8 cellular contexts compared by ENCODE assay signal in genomic region chr10:58177362-58177947, GRCh38.
DNase-seq lines count a peak whose midpoint lies in the region; ATAC-seq, FAIRE-seq and TF ChIP-seq lines count a peak whose summit lies in the region.

No MANE protein-coding gene starts in this region.

- no peak overlapping the region for H2BK5ac ChIP-seq in H1 (ENCODE audit: low read depth, low read length)

- H2AFZ ChIP-seq in H1 (ENCODE audit: low read length) = no peak overlapping the region

- no peaks in the 10 kb centered on the region for H3K9me3 ChIP-seq in BE2C
- H3K9me3 ChIP-seq in H1 (ENCODE audit: insufficient read depth in 2 of 2, low read depth in 1 of 2, low read length in 1 of 2) = no peaks in the 10 kb centered on the region
- H3K9me3 ChIP-seq in pancreas = no peaks in the 10 kb centered on the region

- H4K20me1 ChIP-seq in H1 (replicated peaks in 1 of 2; ENCODE audit: control insufficient read depth in 1 of 2, insufficient read depth in 2 of 2, low read length in 2 of 2) = no peaks in the 10 kb centered on the region

- peak; percentile 57 for FAIRE-seq in H1 (lab: Jason Lieb, UNC)
- peak; percentile 97 for FAIRE-seq in pancreas (lab: Jason Lieb, UNC)

- no peak overlapping the region for H2AK5ac ChIP-seq in H1 (ENCODE audit: low read depth, low read length)

- peaks cover 11% of the 10 kb centered on the region for H3K4me1 ChIP-seq in BE2C
- no peaks in the 10 kb centered on the region for H3K4me1 ChIP-seq in H1 (replicated peaks in 1 of 4; ENCODE audit: control insufficient read depth in 3 of 4, insufficient read depth in 4 of 4, low read length in 3 of 4)
- H3K4me1 ChIP-seq in pancreas = no peaks in the 10 kb centered on the region

- no peak for TF ChIP-seq EP300 in H1 (IDR thresholded peaks at IDR 0.05; ENCODE audit: borderline replicate concordance in 1 of 2, low read depth in 2 of 2, low read length in 2 of 2)

- H3K4me3 ChIP-seq in BE2C (ENCODE audit: low read depth, low read length) (no peak overlapping the region), H1 (ENCODE audit: extremely low read depth in 1 of 4, insufficient read depth in 2 of 4, low read depth in 3 of 4, low read length in 4 of 4) (no peak overlapping the region), pancreas (no peak overlapping the region)

- H3K79me2 ChIP-seq in H1 (ENCODE audit: control insufficient read depth in 1 of 2, insufficient read depth in 2 of 2, low read length in 2 of 2) = no peaks in the 10 kb centered on the region

- TF ChIP-seq RAD21 in H1 (IDR thresholded peaks at IDR 0.05 in 1 of 2, conservative IDR thresholded peaks at IDR 0.05 in 1 of 2; ENCODE audit: low read depth in 2 of 2, low read length in 2 of 2) = peak; percentile 55 to 69

- no peak overlapping the region for H3K18ac ChIP-seq in H1 (ENCODE audit: extremely low read depth, low read length)

- H4K8ac ChIP-seq in H1 (ENCODE audit: extremely low read depth, insufficient read depth, low read length) = no peak overlapping the region

- H2BK120ac ChIP-seq in H1 (replicated peaks; ENCODE audit: low read depth, low read length) = no peak overlapping the region

- DNase-seq in BE2C (no peak), NCI-H774 (lab: John Stamatoyannopoulos, UW) (peak; percentile 14), H1 (ENCODE audit: low read depth in 1 of 2, low spot score in 2 of 2) (no peak), pancreas (no peak)
- DNase-seq in stimulated activated CD4-positive, alpha-beta T cell treated with anti-CD3 and anti-CD28 coated beads, Interleukin-2, amount 100 ng/mL, for 24 hours = no peak

- peak; percentile 76 for ATAC-seq in GM19395 (IDR thresholded peaks at IDR 0.05; ENCODE audit: unreplicated experiment)
- ATAC-seq in pancreas = peak in 3 of 4 donors; percentile 76 to 86 (median 81)
- ATAC-seq in HG03442 (IDR thresholded peaks at IDR 0.05; ENCODE audit: unreplicated experiment) = no peak
- ATAC-seq in HG02610 (IDR thresholded peaks at IDR 0.05; ENCODE audit: unreplicated experiment) = no peak

- no peak for TF ChIP-seq POLR2A in H1 (IDR thresholded peaks at IDR 0.05; ENCODE audit: control extremely low read depth in 1 of 2, low read depth in 2 of 2, low read length in 2 of 2)

- H3K4ac ChIP-seq in H1 (replicated peaks; ENCODE audit: insufficient read length, low read depth, low read length) = no peak overlapping the region

- H2BK12ac ChIP-seq in H1 (ENCODE audit: low read depth, low read length) = no peak overlapping the region

- H3K27me3 ChIP-seq in BE2C (no peaks in the 10 kb centered on the region), H1 (replicated peaks in 1 of 4; ENCODE audit: control insufficient read depth in 3 of 4, extremely low read depth in 1 of 4, insufficient read depth in 3 of 4, low read length in 3 of 4) (no peaks in the 10 kb centered on the region), pancreas (no peaks in the 10 kb centered on the region)

- H3K14ac ChIP-seq in H1 (ENCODE audit: insufficient read length) = no peak overlapping the region

- no peak overlapping the region for H3K27ac ChIP-seq in H1 (ENCODE audit: low read depth, low read length)
- no peak overlapping the region for H3K27ac ChIP-seq in pancreas

- no peak overlapping the region for H2BK20ac ChIP-seq in H1 (ENCODE audit: low read length)

- POLR2A ChIA-PET in H1 (lab: Charles Lee; ENCODE audit: partially characterized antibody) = interaction anchor here (0.6 kb wide), 1 partner anchor 48 kb away, joined by 3 read pairs; no protein-coding TSS in a partner anchor

- no peaks in the 10 kb centered on the region for H3K79me1 ChIP-seq in H1 (ENCODE audit: low read depth, low read length)

- 37% methylated on average over 3 of the region's 3 CpGs; no CpG with 5 or more reads in 1 of the 2 experiments for WGBS in H1 (ENCODE audit: extremely low coverage in 1 of 2, insufficient coverage in 1 of 2, insufficient read length in 1 of 2, insufficient replicate concordance in 2 of 2, low coverage in 1 of 2, low lambda C conversion rate in 2 of 2, missing lambda C conversion rate in 1 of 2), 2 experiments
- WGBS in pancreas, 2 donors = 9 to 17% methylated on average over 3 of the region's 3 CpGs

- H3K23ac ChIP-seq in H1 (ENCODE audit: insufficient read length) = no peak overlapping the region

- no peak overlapping the region for H2BK15ac ChIP-seq in H1 (ENCODE audit: low read length)

- no peaks in the 10 kb centered on the region for H3K23me2 ChIP-seq in H1 (ENCODE audit: low read depth, low read length)

- intact Hi-C loops in pancreas (cut with DNase I) = loop anchor here (5.0 to 10.0 kb wide), 2 partner anchors 107 to 115 kb away; no protein-coding TSS in a partner anchor

- no peak overlapping the region for H4K91ac ChIP-seq in H1 (replicated peaks; ENCODE audit: insufficient read length, low read length)

- CTCF ChIA-PET in H1 (lab: Charles Lee; ENCODE audit: partially characterized antibody) = interaction anchor here (0.6 to 6.9 kb wide), 29 partner anchors 12 to 599 kb away, joined by 3 to 105 read pairs (median 3); partner anchors contain the start of genes CISD1, IPMK and UBE2D1

- no peak overlapping the region for H3K9ac ChIP-seq in H1 (replicated peaks in 1 of 4; ENCODE audit: extremely low read depth in 1 of 4, low read depth in 3 of 4, low read length in 3 of 4)

- TF ChIP-seq CTCF in BE2C (IDR thresholded peaks at IDR 0.05; ENCODE audit: low read depth, low read length) (peak; percentile 53), H1 (IDR thresholded peaks at IDR 0.05; ENCODE audit: control extremely low read depth in 1 of 3, insufficient read depth in 1 of 3, low read depth in 1 of 3, low read length in 3 of 3) (peak in 2 of 3 experiments; percentile 16 to 38; a peak in 2 of 4 replicates), pancreas (IDR thresholded peaks at IDR 0.05) (peak; percentile 33 to 46 (median 44))

- H3K4me2 ChIP-seq in H1 (ENCODE audit: insufficient read depth in 1 of 2, low read depth in 2 of 2, low read length in 2 of 2) = no peak overlapping the region

- no peak overlapping the region for H4K5ac ChIP-seq in H1 (ENCODE audit: insufficient read length, low read depth, low read length)

- H3K56ac ChIP-seq in H1 (replicated peaks; ENCODE audit: insufficient read length, low read depth, low read length) = no peak overlapping the region

- H3K36me3 ChIP-seq in BE2C = no peaks in the 10 kb centered on the region
- no peaks in the 10 kb centered on the region for H3K36me3 ChIP-seq in H1 (ENCODE audit: control insufficient read depth in 2 of 4, insufficient read depth in 4 of 4, low read length in 3 of 4)
- no peaks in the 10 kb centered on the region for H3K36me3 ChIP-seq in pancreas

TF ChIP-seq in H1, 55 proteins besides CTCF, POLR2A, EP300 and RAD21:
- TF ChIP-seq TEAD4 (IDR thresholded peaks at IDR 0.05; ENCODE audit: low read depth, low read length) (no peak), SP4 (IDR thresholded peaks at IDR 0.05; ENCODE audit: low read length) (no peak), TCF12 (IDR thresholded peaks at IDR 0.05; ENCODE audit: low read depth, low read length) (no peak)

Comparison
In these comparisons a context has a peak if more than half of its experiments do, and no peak if none do; other contexts are left out.
1. ATAC-seq: peak in GM19395 (single experiment) and pancreas (3 of 4); none in HG03442 (single experiment) and HG02610 (single experiment).
2. Peak in every context shown above with its lines, with median percentiles within 50 percentile points of each other: CTCF ChIP-seq.